ENCODE assay signal across 9 cellular contexts in genomic region chr19:752652-753517, GRCh38. TPM values are rescaled to one million over a fixed set of nuclear protein-coding genes. Genes with fewer than 3 reads are reported as not detected.
A peak's percentile ranks its signal among the peaks of the same experiment; 100 is the strongest.
DNase-seq lines count a peak whose midpoint lies in the region; ATAC-seq and TF ChIP-seq lines count a peak whose summit lies in the region.
"Had no signal": no experiment of that assay in that cellular context is flagged by ENCODE, and none has a peak within 500 bp of the region (broad histone marks: within the 10 kb centered on the region; RNA-seq: fewer than 3 reads in every experiment).

No MANE protein-coding gene starts in this region.

- H3K9me3 Mint-ChIP-seq in MCF 10A (ENCODE audit: unreplicated experiment), result no peaks in the 10 kb centered on the region

- H3K36me3 ChIP-seq in lower lobe of right lung, result no peaks in the 10 kb centered on the region

- no TSS peak for BruUV-seq in MCF 10A (replicated peaks; lab: Mats Ljungman, UMichigan)

- peak overlapping the region; percentile 80 for H3K27ac ChIP-seq in lower lobe of right lung

- ATAC-seq in lower lobe of right lung (peak; percentile 86 to 90), HG03469 (IDR thresholded peaks at IDR 0.05; ENCODE audit: unreplicated experiment) (no peak)

- POLR2A ChIA-PET in MCF 10A (lab: Yijun Ruan, JAX), result interaction anchor here (0.6 to 1.6 kb wide), 6 partner anchors 8 to 177 kb away, joined by 3 to 8 read pairs (median 4); no protein-coding TSS in a partner anchor

- H3K9me3 ChIP-seq in lower lobe of right lung, result peaks cover 2% of the 10 kb centered on the region

- intact Hi-C loops in MCF 10A (cut with micrococcal nuclease) (loop anchor here (5.0 kb wide), 1 partner anchor 76 kb away; the partner anchor contains the start of gene FSTL3), lower lobe of right lung (cut with DNase I) (no loop called here)

- no peak overlapping the region for H3K27ac Mint-ChIP-seq in MCF 10A (ENCODE audit: low read depth, unreplicated experiment)

- H3K4me1 Mint-ChIP-seq in MCF 10A (ENCODE audit: insufficient read depth, unreplicated experiment), result peaks cover 12% of the 10 kb centered on the region

- DNase-seq in 8988T (peak; percentile 88), HuH-7.5 (ENCODE audit: low spot score) (peak; percentile 98), MCF 10A (ENCODE audit: unreplicated experiment) (peak; percentile 73), lower lobe of right lung (peak; percentile 87), GF-D8 (lab: John Stamatoyannopoulos, UW) (no peak)
- no peak for DNase-seq in activated naive CD4-positive, alpha-beta T cell (lab: John Stamatoyannopoulos, UW)
- no peak for DNase-seq in stimulated activated CD4-positive, alpha-beta T cell treated with anti-CD3 and anti-CD28 coated beads, Interleukin-1b, Interleukin-23, amount 100 ng/mL, for 48 hours
- DNase-seq: cortex of kidney had no signal

- H3K4me3 ChIP-seq in lower lobe of right lung, result peak overlapping the region; percentile 25

- H3K36me3 Mint-ChIP-seq in MCF 10A (ENCODE audit: insufficient read depth, unreplicated experiment), result peaks cover 16% of the 10 kb centered on the region

- CTCF ChIA-PET in MCF 10A (lab: Yijun Ruan, JAX), result interaction anchor here (0.6 to 1.0 kb wide), 3 partner anchors 18 to 1103 kb away, joined by 4 to 5 read pairs (median 4); no protein-coding TSS in a partner anchor

- H3K4me3 Mint-ChIP-seq in MCF 10A (ENCODE audit: unreplicated experiment), result peak overlapping the region; percentile 25

- peaks cover 12% of the 10 kb centered on the region for H3K4me1 ChIP-seq in lower lobe of right lung

- no peak for TF ChIP-seq CTCF in MCF 10A (IDR thresholded peaks at IDR 0.05; ENCODE audit: unreplicated experiment)
- TF ChIP-seq CTCF in lower lobe of right lung (IDR thresholded peaks at IDR 0.05), result no peak

- no peaks in the 10 kb centered on the region for H3K27me3 ChIP-seq in lower lobe of right lung (ENCODE audit: low read depth)

- no peaks in the 10 kb centered on the region for H3K27me3 Mint-ChIP-seq in MCF 10A (ENCODE audit: insufficient read depth, unreplicated experiment)

RNA-seq across cellular contexts. Expression of gene MISP, which starts 2.0 kb away (rescaled TPM):
- 33.7 and 35.0 TPM in 2 replicates for total RNA-seq in MCF 10A (2022)
- total RNA-seq in lower lobe of right lung, result 8.9 TPM

RNA-seq across cellular contexts. Expression of gene PALM, which starts 44.1 kb away (rescaled TPM):
- 0.44 TPM in 1 of 2 replicates, not detected in the other for total RNA-seq in MCF 10A (2022)
- total RNA-seq in lower lobe of right lung, result 37.0 TPM

RNA-seq across cellular contexts. Expression of gene PTBP1, which starts 44.4 kb away (rescaled TPM):
- total RNA-seq in MCF 10A (2022) (348 and 431 TPM in 2 replicates), lower lobe of right lung (254 TPM)

RNA-seq across cellular contexts. Expression of gene PRSS57, which starts 57.6 kb away (rescaled TPM):
- not detected in 2 replicates for total RNA-seq in MCF 10A (2022)
- total RNA-seq in lower lobe of right lung, result not detected

Comparison
In these comparisons a context has a peak if more than half of its experiments do, and no peak if none do; other contexts are left out.
1. DNase-seq: peak in 8988T (single experiment), HuH-7.5 (single experiment), MCF 10A (single experiment) and lower lobe of right lung (single experiment); none in activated naive CD4-positive, alpha-beta T cell (0 of 4), GF-D8 (single experiment) and stimulated activated CD4-positive, alpha-beta T cell treated with anti-CD3 and anti-CD28 coated beads, Interleukin-1b, Interleukin-23, amount 100 ng/mL, for 48 hours (single experiment).
2. RNA of gene PALM, which starts 44.1 kb away (total RNA-seq): 37.0 TPM in lower lobe of right lung (single experiment); 0.44 TPM in MCF 10A; every median in the first group is over 10 times any median in the second.